Comparison of ENCODE assay signal across 1 cellular context in the genomic region with DNA sequence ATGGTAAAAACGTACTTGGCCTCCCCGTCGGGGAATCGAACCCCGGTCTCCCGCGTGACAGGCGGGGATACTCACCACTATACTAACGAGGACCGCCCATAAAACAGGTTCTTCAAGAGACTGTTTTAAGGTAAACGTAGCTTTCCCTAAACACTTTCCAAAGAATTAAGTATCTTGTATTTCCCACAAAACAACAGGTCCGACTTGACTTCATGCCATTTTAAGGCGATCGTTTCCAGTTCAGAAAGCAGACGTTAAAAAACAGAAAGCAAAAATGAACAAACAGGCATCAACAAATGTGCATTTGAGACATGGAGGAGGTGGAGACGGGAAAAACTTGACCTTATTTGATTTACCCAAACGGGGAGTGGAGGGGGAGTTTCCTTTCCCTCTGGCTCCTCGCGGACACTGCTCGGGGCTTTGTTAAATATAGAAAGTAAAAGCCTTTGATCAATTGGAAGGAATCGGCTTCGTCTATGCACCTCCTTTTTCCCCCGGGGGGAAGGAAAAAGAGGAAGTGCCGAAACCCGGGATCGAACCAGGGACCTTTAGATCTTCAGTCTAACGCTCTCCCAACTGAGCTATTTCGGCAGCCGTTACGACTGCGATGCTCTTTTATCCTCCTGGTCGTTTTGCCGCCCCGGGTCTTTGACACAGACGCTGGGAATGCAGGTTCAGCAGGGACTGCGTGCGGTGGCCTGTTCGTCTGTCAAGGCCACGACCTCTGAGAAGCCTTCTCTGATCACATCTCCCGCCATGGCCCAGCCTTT.
TF ChIP-seq lines count a peak whose summit lies in the region.

No MANE protein-coding gene starts in this region.

TF ChIP-seq in GM12878, 131 proteins besides CTCF, POLR2A, EP300 and RAD21 (continued from another document and continues in another):
- TF ChIP-seq, protein P1, sequence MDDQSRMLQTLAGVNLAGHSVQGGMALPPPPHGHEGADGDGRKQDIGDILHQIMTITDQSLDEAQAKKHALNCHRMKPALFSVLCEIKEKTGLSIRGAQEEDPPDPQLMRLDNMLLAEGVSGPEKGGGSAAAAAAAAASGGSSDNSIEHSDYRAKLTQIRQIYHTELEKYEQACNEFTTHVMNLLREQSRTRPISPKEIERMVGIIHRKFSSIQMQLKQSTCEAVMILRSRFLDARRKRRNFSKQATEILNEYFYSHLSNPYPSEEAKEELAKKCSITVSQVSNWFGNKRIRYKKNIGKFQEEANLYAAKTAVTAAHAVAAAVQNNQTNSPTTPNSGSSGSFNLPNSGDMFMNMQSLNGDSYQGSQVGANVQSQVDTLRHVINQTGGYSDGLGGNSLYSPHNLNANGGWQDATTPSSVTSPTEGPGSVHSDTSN (IDR thresholded peaks at IDR 0.05; ENCODE audit: insufficient replicate concordance, low read depth, low read length), result no peak
- TF ChIP-seq, protein P2, sequence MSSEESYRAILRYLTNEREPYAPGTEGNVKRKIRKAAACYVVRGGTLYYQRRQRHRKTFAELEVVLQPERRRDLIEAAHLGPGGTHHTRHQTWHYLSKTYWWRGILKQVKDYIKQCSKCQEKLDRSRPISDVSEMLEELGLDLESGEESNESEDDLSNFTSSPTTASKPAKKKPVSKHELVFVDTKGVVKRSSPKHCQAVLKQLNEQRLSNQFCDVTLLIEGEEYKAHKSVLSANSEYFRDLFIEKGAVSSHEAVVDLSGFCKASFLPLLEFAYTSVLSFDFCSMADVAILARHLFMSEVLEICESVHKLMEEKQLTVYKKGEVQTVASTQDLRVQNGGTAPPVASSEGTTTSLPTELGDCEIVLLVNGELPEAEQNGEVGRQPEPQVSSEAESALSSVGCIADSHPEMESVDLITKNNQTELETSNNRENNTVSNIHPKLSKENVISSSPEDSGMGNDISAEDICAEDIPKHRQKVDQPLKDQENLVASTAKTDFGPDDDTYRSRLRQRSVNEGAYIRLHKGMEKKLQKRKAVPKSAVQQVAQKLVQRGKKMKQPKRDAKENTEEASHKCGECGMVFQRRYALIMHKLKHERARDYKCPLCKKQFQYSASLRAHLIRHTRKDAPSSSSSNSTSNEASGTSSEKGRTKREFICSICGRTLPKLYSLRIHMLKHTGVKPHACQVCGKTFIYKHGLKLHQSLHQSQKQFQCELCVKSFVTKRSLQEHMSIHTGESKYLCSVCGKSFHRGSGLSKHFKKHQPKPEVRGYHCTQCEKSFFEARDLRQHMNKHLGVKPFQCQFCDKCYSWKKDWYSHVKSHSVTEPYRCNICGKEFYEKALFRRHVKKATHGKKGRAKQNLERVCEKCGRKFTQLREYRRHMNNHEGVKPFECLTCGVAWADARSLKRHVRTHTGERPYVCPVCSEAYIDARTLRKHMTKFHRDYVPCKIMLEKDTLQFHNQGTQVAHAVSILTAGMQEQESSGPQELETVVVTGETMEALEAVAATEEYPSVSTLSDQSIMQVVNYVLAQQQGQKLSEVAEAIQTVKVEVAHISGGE (CRISPR knock-in tag; IDR thresholded peaks at IDR 0.05), result no peak
- no peak for TF ChIP-seq SUZ12 (IDR thresholded peaks at IDR 0.05; ENCODE audit: unreplicated experiment)
- TF ChIP-seq SREBF2 (IDR thresholded peaks at IDR 0.05; ENCODE audit: low read length), result peak; percentile 96
- TF ChIP-seq ZNF217 (IDR thresholded peaks at IDR 0.05), result no peak; the same call in 1 of the 2 replicates
- TF ChIP-seq E4F1 (IDR thresholded peaks at IDR 0.05; ENCODE audit: borderline replicate concordance, partially characterized antibody), result no peak
- no peak for TF ChIP-seq TAF1 (IDR thresholded peaks at IDR 0.05; ENCODE audit: borderline replicate concordance, low read depth, low read length)
- no peak for TF ChIP-seq E2F4 (IDR thresholded peaks at IDR 0.05; ENCODE audit: low read depth, low read length)
- peak; percentile 59 for TF ChIP-seq FOXK2 (IDR thresholded peaks at IDR 0.05)
- TF ChIP-seq, protein P3, sequence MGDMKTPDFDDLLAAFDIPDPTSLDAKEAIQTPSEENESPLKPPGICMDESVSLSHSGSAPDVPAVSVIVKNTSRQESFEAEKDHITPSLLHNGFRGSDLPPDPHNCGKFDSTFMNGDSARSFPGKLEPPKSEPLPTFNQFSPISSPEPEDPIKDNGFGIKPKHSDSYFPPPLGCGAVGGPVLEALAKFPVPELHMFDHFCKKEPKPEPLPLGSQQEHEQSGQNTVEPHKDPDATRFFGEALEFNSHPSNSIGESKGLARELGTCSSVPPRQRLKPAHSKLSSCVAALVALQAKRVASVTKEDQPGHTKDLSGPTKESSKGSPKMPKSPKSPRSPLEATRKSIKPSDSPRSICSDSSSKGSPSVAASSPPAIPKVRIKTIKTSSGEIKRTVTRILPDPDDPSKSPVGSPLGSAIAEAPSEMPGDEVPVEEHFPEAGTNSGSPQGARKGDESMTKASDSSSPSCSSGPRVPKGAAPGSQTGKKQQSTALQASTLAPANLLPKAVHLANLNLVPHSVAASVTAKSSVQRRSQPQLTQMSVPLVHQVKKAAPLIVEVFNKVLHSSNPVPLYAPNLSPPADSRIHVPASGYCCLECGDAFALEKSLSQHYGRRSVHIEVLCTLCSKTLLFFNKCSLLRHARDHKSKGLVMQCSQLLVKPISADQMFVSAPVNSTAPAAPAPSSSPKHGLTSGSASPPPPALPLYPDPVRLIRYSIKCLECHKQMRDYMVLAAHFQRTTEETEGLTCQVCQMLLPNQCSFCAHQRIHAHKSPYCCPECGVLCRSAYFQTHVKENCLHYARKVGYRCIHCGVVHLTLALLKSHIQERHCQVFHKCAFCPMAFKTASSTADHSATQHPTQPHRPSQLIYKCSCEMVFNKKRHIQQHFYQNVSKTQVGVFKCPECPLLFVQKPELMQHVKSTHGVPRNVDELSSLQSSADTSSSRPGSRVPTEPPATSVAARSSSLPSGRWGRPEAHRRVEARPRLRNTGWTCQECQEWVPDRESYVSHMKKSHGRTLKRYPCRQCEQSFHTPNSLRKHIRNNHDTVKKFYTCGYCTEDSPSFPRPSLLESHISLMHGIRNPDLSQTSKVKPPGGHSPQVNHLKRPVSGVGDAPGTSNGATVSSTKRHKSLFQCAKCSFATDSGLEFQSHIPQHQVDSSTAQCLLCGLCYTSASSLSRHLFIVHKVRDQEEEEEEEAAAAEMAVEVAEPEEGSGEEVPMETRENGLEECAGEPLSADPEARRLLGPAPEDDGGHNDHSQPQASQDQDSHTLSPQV (IDR thresholded peaks at IDR 0.05), result no peak
- TF ChIP-seq, protein P4, sequence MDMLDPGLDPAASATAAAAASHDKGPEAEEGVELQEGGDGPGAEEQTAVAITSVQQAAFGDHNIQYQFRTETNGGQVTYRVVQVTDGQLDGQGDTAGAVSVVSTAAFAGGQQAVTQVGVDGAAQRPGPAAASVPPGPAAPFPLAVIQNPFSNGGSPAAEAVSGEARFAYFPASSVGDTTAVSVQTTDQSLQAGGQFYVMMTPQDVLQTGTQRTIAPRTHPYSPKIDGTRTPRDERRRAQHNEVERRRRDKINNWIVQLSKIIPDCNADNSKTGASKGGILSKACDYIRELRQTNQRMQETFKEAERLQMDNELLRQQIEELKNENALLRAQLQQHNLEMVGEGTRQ (IDR thresholded peaks at IDR 0.05; ENCODE audit: borderline replicate concordance, low read depth, low read length), result no peak
- 0 out of 2 replicates have a peak, but pooled peaks have one; percentile 41 for TF ChIP-seq CREM (IDR thresholded peaks at IDR 0.05; ENCODE audit: low read depth)
- TF ChIP-seq NFIC (IDR thresholded peaks at IDR 0.05; ENCODE audit: low read depth, low read length), result no peak
- TF ChIP-seq ATF7 (IDR thresholded peaks at IDR 0.05; ENCODE audit: low read depth), result peak; percentile 74
- no peak for TF ChIP-seq EGR1 (IDR thresholded peaks at IDR 0.05; ENCODE audit: borderline replicate concordance in 1 of 2, low read depth in 2 of 2, low read length in 2 of 2)
- no peak for TF ChIP-seq MLLT1 (IDR thresholded peaks at IDR 0.05)
- TF ChIP-seq HDGF (IDR thresholded peaks at IDR 0.05), result no peak; the same call in 1 of the 2 replicates
- TF ChIP-seq, protein P5, sequence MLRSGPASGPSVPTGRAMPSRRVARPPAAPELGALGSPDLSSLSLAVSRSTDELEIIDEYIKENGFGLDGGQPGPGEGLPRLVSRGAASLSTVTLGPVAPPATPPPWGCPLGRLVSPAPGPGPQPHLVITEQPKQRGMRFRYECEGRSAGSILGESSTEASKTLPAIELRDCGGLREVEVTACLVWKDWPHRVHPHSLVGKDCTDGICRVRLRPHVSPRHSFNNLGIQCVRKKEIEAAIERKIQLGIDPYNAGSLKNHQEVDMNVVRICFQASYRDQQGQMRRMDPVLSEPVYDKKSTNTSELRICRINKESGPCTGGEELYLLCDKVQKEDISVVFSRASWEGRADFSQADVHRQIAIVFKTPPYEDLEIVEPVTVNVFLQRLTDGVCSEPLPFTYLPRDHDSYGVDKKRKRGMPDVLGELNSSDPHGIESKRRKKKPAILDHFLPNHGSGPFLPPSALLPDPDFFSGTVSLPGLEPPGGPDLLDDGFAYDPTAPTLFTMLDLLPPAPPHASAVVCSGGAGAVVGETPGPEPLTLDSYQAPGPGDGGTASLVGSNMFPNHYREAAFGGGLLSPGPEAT (IDR thresholded peaks at IDR 0.05; ENCODE audit: low read depth), result peak; percentile 83
- TF ChIP-seq NFYA (IDR thresholded peaks at IDR 0.05; ENCODE audit: borderline replicate concordance, low read depth, low read length), result no peak
- TF ChIP-seq BCLAF1 (IDR thresholded peaks at IDR 0.05), result no peak
- no peak for TF ChIP-seq RCOR1 (conservative IDR thresholded peaks at IDR 0.05; ENCODE audit: low read depth, low read length)
- TF ChIP-seq CBFB (IDR thresholded peaks at IDR 0.05; ENCODE audit: low read depth), result peak; percentile 59; the same call in 1 of the 2 replicates
- no peak for TF ChIP-seq CBX3 (IDR thresholded peaks at IDR 0.05; ENCODE audit: borderline replicate concordance, low read depth)
- TF ChIP-seq HDAC2 (IDR thresholded peaks at IDR 0.05), result no peak
- TF ChIP-seq KDM1A (IDR thresholded peaks at IDR 0.05; ENCODE audit: borderline replicate concordance), result no peak
- TF ChIP-seq SRF (IDR thresholded peaks at IDR 0.05; ENCODE audit: low read depth in 2 of 2, low read length in 2 of 2), result no peak
